20 cellular contexts compared by ENCODE assay signal in the genomic region with DNA sequence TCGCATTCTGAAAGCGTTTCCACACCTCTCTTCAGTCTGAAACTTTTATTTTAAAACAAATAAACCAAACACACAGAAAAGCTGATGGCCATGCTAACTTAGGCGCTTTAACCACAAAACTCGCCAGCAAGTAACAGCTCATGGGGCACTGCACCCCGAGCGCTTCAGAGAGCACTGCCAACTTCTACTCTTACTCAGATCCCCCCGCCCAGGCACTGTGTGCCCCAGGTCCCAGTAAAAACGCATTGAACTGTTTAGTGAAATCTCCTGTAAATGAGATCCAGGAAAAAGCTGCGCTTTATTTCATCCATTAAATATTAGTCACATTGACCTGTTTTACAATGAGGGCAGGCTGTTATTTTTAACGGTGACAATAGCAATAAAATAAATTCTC.
DNase-seq lines count a peak whose midpoint lies in the region; TF ChIP-seq lines count a peak whose summit lies in the region.
"Had no signal": no experiment of that assay in that cellular context is flagged by ENCODE, and none has a peak within 500 bp of the region (broad histone marks: within the 10 kb centered on the region; RNA-seq: fewer than 3 reads in every experiment).

No MANE protein-coding gene starts in this region.

- H2AFZ ChIP-seq in mesenchymal stem cell (ENCODE audit: low read depth, low read length): no peak overlapping the region

- H3K9me3 ChIP-seq in mesenchymal stem cell (ENCODE audit: control insufficient read depth, low read length) (no peaks in the 10 kb centered on the region), subcutaneous abdominal adipose tissue (ENCODE audit: control insufficient read depth in 5 of 5, low read length in 5 of 5) (no peaks in the 10 kb centered on the region)
- H3K9me3 ChIP-seq: HAP-1 had no signal

- no peak overlapping the region for H2BK15ac ChIP-seq in mesenchymal stem cell (ENCODE audit: low read depth, poor library complexity, severe bottlenecking)

- no peaks in the 10 kb centered on the region for H3K9me3 Mint-ChIP-seq in Calu3 (ENCODE audit: low read depth, unreplicated experiment)
- H3K9me3 Mint-ChIP-seq: activated naive CD8-positive, alpha-beta T cell treated with anti-CD3 and anti-CD28 coated beads for 36 hours; activated T-cell treated with anti-CD3 and anti-CD28 coated beads, Interleukin-2, amount 50 U/mL, for 72 hours; natural killer cell treated with Interleukin-12 subunit alpha and Interleukin-12 subunit beta and Interleukin-15 and Interleukin-18, amount 100 ng/mL, for 72 hours; stimulated activated naive B cell treated with anti-CD40 and anti-IgM and Interleukin-4, amounts not matched to agents 10 μg/mL and 1 μg/mL and 100 μg/mL, for 72 hours had no signal

- H3K4me1 Mint-ChIP-seq in Calu3 (ENCODE audit: low read depth, unreplicated experiment): no peaks in the 10 kb centered on the region
- H3K4me1 Mint-ChIP-seq: activated naive CD8-positive, alpha-beta T cell treated with anti-CD3 and anti-CD28 coated beads for 36 hours had no signal

- no peak overlapping the region for H3K18ac ChIP-seq in mesenchymal stem cell (ENCODE audit: low read depth in 1 of 2, low read length in 2 of 2)

- CTCF ChIA-PET in Calu3 (lab: Charles Lee): no interaction called here

- DNase-seq in HFF-Myc (ENCODE audit: extremely low read depth, low read depth) (peak; percentile 36), astrocyte of the spinal cord (ENCODE audit: low read depth, low spot score) (peak; percentile 79), mesenchymal stem cell (no peak), NCI-H1105 treated with DMSO at 0.1 percent for 48 hours (lab: John Stamatoyannopoulos, UW) (no peak), Calu3 (no peak)
- no peak for DNase-seq in activated CD8-positive, alpha-beta memory T cell treated with anti-CD3 and anti-CD28 coated beads, Interleukin-2, amount 50 U/mL, for 4 hours
- DNase-seq: activated naive CD8-positive, alpha-beta T cell treated with anti-CD3 and anti-CD28 coated beads for 36 hours; activated T-cell treated with anti-CD3 and anti-CD28 coated beads, Interleukin-2, amount 50 U/mL, for 72 hours; effector CD4-positive, alpha-beta T cell; mammary epithelial cell; NCI-H1048; NCI-H524 treated with DMSO at 0.1 percent for 48 hours; SHP77 treated with DMSO at 0.1 percent for 48 hours; stimulated activated CD4-positive, alpha-beta T cell treated with anti-CD3 and anti-CD28 coated beads, Interleukin-15, amount 100 ng/mL, for 24 hours; stimulated activated naive B cell treated with anti-CD40 and anti-IgM and Interleukin-4, amounts not matched to agents 10 μg/mL and 1 μg/mL and 100 μg/mL, for 72 hours had no signal

- H4K8ac ChIP-seq in mesenchymal stem cell (ENCODE audit: low read length): no peak overlapping the region

- no peak overlapping the region for H2AK5ac ChIP-seq in mesenchymal stem cell (ENCODE audit: low read length, severe bottlenecking)

- no TSS peak for BruUV-seq in Calu3 (replicated peaks; lab: Mats Ljungman, UMichigan)

- H3K27ac ChIP-seq in mesenchymal stem cell (ENCODE audit: low read length, poor library complexity, severe bottlenecking): peak overlapping the region; percentile 48
- peak overlapping the region; percentile 72 for H3K27ac ChIP-seq in subcutaneous abdominal adipose tissue (ENCODE audit: low read depth, low read length)
- H3K27ac ChIP-seq: HL-60, VCaP had no signal

- peak overlapping the region; percentile 7 for H3K4me2 ChIP-seq in mesenchymal stem cell (ENCODE audit: low read length, poor library complexity, severe bottlenecking)

- H3K36me3 ChIP-seq in mesenchymal stem cell (ENCODE audit: control insufficient read depth in 1 of 2, insufficient read depth in 2 of 2, low read depth in 1 of 2, low read length in 2 of 2) (peaks cover 19 to 67% of the 10 kb centered on the region in 2 experiments), subcutaneous abdominal adipose tissue (ENCODE audit: control insufficient read depth in 5 of 5, insufficient read depth in 5 of 5, low read length in 5 of 5) (peaks cover 0 to 79% (median 41%) of the 10 kb centered on the region in 5 donors)
- H3K36me3 ChIP-seq: HAP-1 had no signal

- H3K4me1 ChIP-seq in mesenchymal stem cell (ENCODE audit: control insufficient read depth, insufficient read depth, low read depth, low read length): peaks cover 53% of the 10 kb centered on the region
- H3K4me1 ChIP-seq in subcutaneous abdominal adipose tissue (ENCODE audit: control insufficient read depth in 5 of 5, insufficient read depth in 5 of 5, low read length in 5 of 5): peaks cover 7 to 44% (median 28%) of the 10 kb centered on the region in 5 donors
- H3K4me1 ChIP-seq: HAP-1 had no signal

- TF ChIP-seq CTCF in HFF-Myc (IDR thresholded peaks at IDR 0.05; ENCODE audit: low read depth, low read length, missing control alignments) (no peak), astrocyte of the spinal cord (IDR thresholded peaks at IDR 0.05; ENCODE audit: low read depth, low read length) (no peak), Calu3 (IDR thresholded peaks at IDR 0.05; ENCODE audit: unreplicated experiment) (no peak)

- H3K4me3 Mint-ChIP-seq in Calu3 (ENCODE audit: low read depth, unreplicated experiment): no peak overlapping the region
- H3K4me3 Mint-ChIP-seq: activated naive CD8-positive, alpha-beta T cell treated with anti-CD3 and anti-CD28 coated beads for 36 hours; activated T-cell treated with anti-CD3 and anti-CD28 coated beads, Interleukin-2, amount 50 U/mL, for 72 hours; natural killer cell treated with Interleukin-12 subunit alpha and Interleukin-12 subunit beta and Interleukin-15 and Interleukin-18, amount 100 ng/mL, for 72 hours; stimulated activated naive B cell treated with anti-CD40 and anti-IgM and Interleukin-4, amounts not matched to agents 10 μg/mL and 1 μg/mL and 100 μg/mL, for 72 hours had no signal

- H2BK5ac ChIP-seq in mesenchymal stem cell (ENCODE audit: low read depth, low read length, poor library complexity, severe bottlenecking): no peak overlapping the region

- H3K79me1 ChIP-seq in mesenchymal stem cell (replicated peaks; ENCODE audit: low read length, poor library complexity, severe bottlenecking): peaks cover 54% of the 10 kb centered on the region

- H2BK120ac ChIP-seq in mesenchymal stem cell (ENCODE audit: low read depth, low read length): no peak overlapping the region

- no peak overlapping the region for H3K4ac ChIP-seq in mesenchymal stem cell (ENCODE audit: low read depth in 1 of 2, low read length in 2 of 2)

- H3K14ac ChIP-seq in mesenchymal stem cell (ENCODE audit: low read length in 2 of 2): no peak overlapping the region

- no peak overlapping the region for H3K9ac ChIP-seq in mesenchymal stem cell (ENCODE audit: low read length)
- no peak overlapping the region for H3K9ac ChIP-seq in subcutaneous abdominal adipose tissue (ENCODE audit: low read length in 5 of 5)

- no peak overlapping the region for H3K23ac ChIP-seq in mesenchymal stem cell (ENCODE audit: low read length in 2 of 2)

- WGBS in mesenchymal stem cell: 86% methylated on average over 7 of the region's 10 CpGs

- intact Hi-C loops in Calu3 (cut with micrococcal nuclease; ENCODE audit: unreplicated experiment): no loop called here

- no peak overlapping the region for H4K91ac ChIP-seq in mesenchymal stem cell (ENCODE audit: low read length)

- H3K27ac Mint-ChIP-seq in Calu3 (ENCODE audit: unreplicated experiment): no peak overlapping the region
- H3K27ac Mint-ChIP-seq: activated naive CD8-positive, alpha-beta T cell treated with anti-CD3 and anti-CD28 coated beads for 36 hours; activated T-cell treated with anti-CD3 and anti-CD28 coated beads, Interleukin-2, amount 50 U/mL, for 72 hours; natural killer cell treated with Interleukin-12 subunit alpha and Interleukin-12 subunit beta and Interleukin-15 and Interleukin-18, amount 100 ng/mL, for 72 hours; stimulated activated naive B cell treated with anti-CD40 and anti-IgM and Interleukin-4, amounts not matched to agents 10 μg/mL and 1 μg/mL and 100 μg/mL, for 72 hours had no signal

- H3K36me3 Mint-ChIP-seq in Calu3 (ENCODE audit: insufficient read depth, unreplicated experiment): peaks cover 11% of the 10 kb centered on the region
- H3K36me3 Mint-ChIP-seq: natural killer cell treated with Interleukin-12 subunit alpha and Interleukin-12 subunit beta and Interleukin-15 and Interleukin-18, amount 100 ng/mL, for 72 hours had no signal

- H2BK12ac ChIP-seq in mesenchymal stem cell (ENCODE audit: low read length in 2 of 2): no peak overlapping the region

- H3K27me3 ChIP-seq in mesenchymal stem cell (ENCODE audit: control insufficient read depth in 1 of 2, insufficient read depth in 1 of 2, low read length in 2 of 2) (no peaks in the 10 kb centered on the region), subcutaneous abdominal adipose tissue (ENCODE audit: control insufficient read depth in 5 of 5, insufficient read depth in 4 of 5, low read length in 5 of 5) (no peaks in the 10 kb centered on the region)

- H3K4me3 ChIP-seq in HFF-Myc (replicated peaks; ENCODE audit: low read depth, low read length) (no peak overlapping the region), astrocyte of the spinal cord (ENCODE audit: low read depth, low read length) (no peak overlapping the region), mesenchymal stem cell (ENCODE audit: insufficient read depth in 1 of 2, low read depth in 1 of 2, low read length in 2 of 2) (no peak overlapping the region), subcutaneous abdominal adipose tissue (ENCODE audit: low read depth in 1 of 5, low read length in 5 of 5) (no peak overlapping the region)
- H3K4me3 ChIP-seq: HAP-1 had no signal

- no peaks in the 10 kb centered on the region for H3K27me3 Mint-ChIP-seq in Calu3 (ENCODE audit: unreplicated experiment)
- H3K27me3 Mint-ChIP-seq: activated naive CD8-positive, alpha-beta T cell treated with anti-CD3 and anti-CD28 coated beads for 36 hours; natural killer cell treated with Interleukin-12 subunit alpha and Interleukin-12 subunit beta and Interleukin-15 and Interleukin-18, amount 100 ng/mL, for 72 hours; stimulated activated naive B cell treated with anti-CD40 and anti-IgM and Interleukin-4, amounts not matched to agents 10 μg/mL and 1 μg/mL and 100 μg/mL, for 72 hours had no signal

- in situ Hi-C loops in astrocyte of the spinal cord (cut with HindIII; ENCODE audit: low sequenced_read_pairs): no loop called here

Comparison
In these comparisons a context has a peak if more than half of its experiments do, and no peak if none do; other contexts are left out.
1. DNase-seq: peak in HFF-Myc (single experiment) and astrocyte of the spinal cord (single experiment); none in mesenchymal stem cell (single experiment), activated CD8-positive, alpha-beta memory T cell treated with anti-CD3 and anti-CD28 coated beads, Interleukin-2, amount 50 U/mL, for 4 hours (single experiment), NCI-H1105 treated with DMSO at 0.1 percent for 48 hours (single experiment) and Calu3 (single experiment).